In genomic region chr13:44795176-44795575, GRCh38 we compare ENCODE assay signal across 27 cellular contexts.
"Had no signal": no experiment of that assay in that cellular context is flagged by ENCODE, and none has a peak within 500 bp of the region (broad histone marks: within the 10 kb centered on the region; RNA-seq: fewer than 3 reads in every experiment).

No MANE protein-coding gene starts in this region.

- H3K27me3 ChIP-seq: colonic mucosa, gastroesophageal sphincter, hepatocyte, ovary, stomach, suprapubic skin, tibial artery had no signal

- H3K36me3 ChIP-seq: cardiac muscle cell, colonic mucosa, gastroesophageal sphincter, ovary, stomach, suprapubic skin, tibial artery had no signal

- H3K79me2 ChIP-seq: hepatocyte had no signal

- H2AFZ ChIP-seq: hepatocyte had no signal

- DNase-seq: activated CD4-positive, alpha-beta T cell treated with anti-CD3 and anti-CD28 coated beads for 36 hours; activated CD4-positive, CD25-positive, alpha-beta regulatory T cell; activated CD8-positive, alpha-beta memory T cell treated with anti-CD3 and anti-CD28 coated beads, Interleukin-2, amount 10 ng/mL, durations not matched to agents 7 days and 5 days; activated CD8-positive, alpha-beta T cell treated with anti-CD3 and anti-CD28 coated beads, Interleukin-2, amount 10 ng/mL, durations not matched to agents 7 days and 5 days; activated naive CD4-positive, alpha-beta T cell treated with Interleukin-2 at 50 U/mL for 16 hours; activated T-cell treated with anti-CD3 and anti-CD28 coated beads, Interleukin-2, amount 50 U/mL, for 48 hours; aorta; cerebellar nuclear complex; colonic mucosa; dorsolateral prefrontal cortex; effector memory CD8-positive, alpha-beta T cell; islet precursor cell; left cardiac atrium; mammary epithelial cell; naive thymus-derived CD4-positive, alpha-beta T cell; ovary; retina; stimulated activated CD4-positive, alpha-beta T cell treated with anti-CD3 and anti-CD28 coated beads, Interleukin-1b, Interleukin-23, amount 100 ng/mL, for 48 hours; stimulated activated naive B cell treated with anti-CD40 and anti-IgM and Interleukin-4, amounts not matched to agents 10 μg/mL and 1 μg/mL and 100 μg/mL, for 72 hours; stomach; tibial artery had no signal

- ATAC-seq: activated CD4-positive, alpha-beta T cell treated with anti-CD3 and anti-CD28 coated beads for 36 hours; activated CD8-positive, alpha-beta memory T cell treated with anti-CD3 and anti-CD28 coated beads, Interleukin-2, amount 10 ng/mL, durations not matched to agents 7 days and 5 days; activated CD8-positive, alpha-beta T cell treated with anti-CD3 and anti-CD28 coated beads, Interleukin-2, amount 10 ng/mL, durations not matched to agents 7 days and 5 days; effector memory CD8-positive, alpha-beta T cell; gastroesophageal sphincter; left cardiac atrium; naive thymus-derived CD4-positive, alpha-beta T cell; sciatic nerve; stimulated activated naive B cell treated with anti-CD40 and anti-IgM and Interleukin-4, amounts not matched to agents 10 μg/mL and 1 μg/mL and 100 μg/mL, for 72 hours had no signal

- H3K27ac ChIP-seq: cardiac muscle cell, colonic mucosa, dorsolateral prefrontal cortex, gastroesophageal sphincter, hepatocyte, ovary, skin epidermis, suprapubic skin, tibial artery had no signal

- H3K4me2 ChIP-seq: hepatocyte had no signal

- H3K9me3 ChIP-seq: colonic mucosa, gastroesophageal sphincter, ovary, stomach, suprapubic skin, tibial artery had no signal

- H3K4me1 ChIP-seq: colonic mucosa, gastroesophageal sphincter had no signal

- H3K4me3 ChIP-seq: cardiac muscle cell, colonic mucosa, dorsolateral prefrontal cortex, gastroesophageal sphincter, hepatocyte, ovary, skin epidermis, stomach, suprapubic skin, tibial artery had no signal
